In the genomic region with DNA sequence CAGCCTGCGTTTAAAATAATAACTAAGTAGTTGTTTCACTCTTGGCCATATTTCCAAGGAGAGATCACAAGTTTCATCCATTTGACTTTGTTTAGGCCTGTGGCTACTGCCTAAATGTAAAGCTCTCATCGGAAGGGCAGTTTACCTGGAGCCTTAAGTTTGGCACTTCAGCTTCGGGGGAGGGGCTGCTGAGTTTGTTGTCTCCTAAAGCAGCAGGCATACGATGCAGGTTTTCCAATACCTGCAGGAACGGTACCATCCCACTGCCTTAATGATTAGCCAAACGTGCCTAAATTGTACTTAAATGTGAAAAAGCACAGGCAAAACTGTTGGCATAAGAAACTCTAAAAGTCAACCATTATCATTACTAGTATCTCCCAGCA, we compare ENCODE assay signal across 20 cellular contexts.
"Had no signal": no experiment of that assay in that cellular context is flagged by ENCODE, and none has a peak within 500 bp of the region (broad histone marks: within the 10 kb centered on the region; RNA-seq: fewer than 3 reads in every experiment).

No MANE protein-coding gene starts in this region.

- H3K27ac ChIP-seq: brain microvascular endothelial cell, lower lobe of right lung, prostate gland, transverse colon had no signal

- H3K36me3 ChIP-seq: brain microvascular endothelial cell, lower lobe of right lung, prostate gland, transverse colon, vagina had no signal

- H3K36me3 Mint-ChIP-seq: activated naive CD4-positive, alpha-beta T cell treated with anti-CD3 and anti-CD28 coated beads, Interleukin-2, amount 50 U/mL, for 72 hours; stimulated activated effector memory CD8-positive, alpha-beta T cell treated with anti-CD3 and anti-CD28 coated beads, Interleukin-12 subunit alpha, Interleukin-12 subunit beta, amount 100 ng/mL, for 72 hours had no signal

- H3K4me3 ChIP-seq: lower lobe of right lung, prostate gland, transverse colon, vagina had no signal

- H3K27me3 Mint-ChIP-seq: activated CD4-positive, alpha-beta memory T cell treated with anti-CD3 and anti-CD28 coated beads, Interleukin-2, amount 10 ng/mL, durations not matched to agents 7 days and 5 days; naive thymus-derived CD4-positive, alpha-beta T cell; stimulated activated naive CD8-positive, alpha-beta T cell treated with anti-CD3 and anti-CD28 coated beads, Interleukin-15, amount 100 ng/mL, for 72 hours had no signal

- H3K9me3 ChIP-seq: lower lobe of right lung, prostate gland, transverse colon, vagina had no signal

- H3K27ac Mint-ChIP-seq: activated CD4-positive, alpha-beta memory T cell treated with anti-CD3 and anti-CD28 coated beads, Interleukin-2, amount 10 ng/mL, durations not matched to agents 7 days and 5 days had no signal

- H3K4me1 ChIP-seq: prostate gland had no signal

- H3K9me3 Mint-ChIP-seq: activated CD4-positive, alpha-beta memory T cell treated with anti-CD3 and anti-CD28 coated beads, Interleukin-2, amount 10 ng/mL, durations not matched to agents 7 days and 5 days; activated naive CD4-positive, alpha-beta T cell treated with anti-CD3 and anti-CD28 coated beads, Interleukin-2, amount 50 U/mL, for 72 hours; stimulated activated effector memory CD8-positive, alpha-beta T cell treated with anti-CD3 and anti-CD28 coated beads, Interleukin-12 subunit alpha, Interleukin-12 subunit beta, amount 100 ng/mL, for 72 hours; stimulated activated naive CD8-positive, alpha-beta T cell treated with anti-CD3 and anti-CD28 coated beads, Interleukin-15, amount 100 ng/mL, for 72 hours; T-helper 1 cell treated with Interleukin-12 subunit alpha and Interleukin-12 subunit beta and Interleukin-4 antibody, amounts not matched to agents 30 μg/mL and 1 μg/mL, for 36 hours had no signal

- H3K4me3 Mint-ChIP-seq: activated CD4-positive, alpha-beta memory T cell treated with anti-CD3 and anti-CD28 coated beads, Interleukin-2, amount 10 ng/mL, durations not matched to agents 7 days and 5 days; naive thymus-derived CD4-positive, alpha-beta T cell; stimulated activated effector memory CD8-positive, alpha-beta T cell treated with anti-CD3 and anti-CD28 coated beads, Interleukin-12 subunit alpha, Interleukin-12 subunit beta, amount 100 ng/mL, for 72 hours; T-helper 1 cell treated with Interleukin-12 subunit alpha and Interleukin-12 subunit beta and Interleukin-4 antibody, amounts not matched to agents 30 μg/mL and 1 μg/mL, for 36 hours had no signal

- ATAC-seq: activated naive CD4-positive, alpha-beta T cell treated with anti-CD3 and anti-CD28 coated beads, Interleukin-2, amount 50 U/mL, for 72 hours; left colon; lower lobe of right lung; naive thymus-derived CD4-positive, alpha-beta T cell; stimulated activated effector memory CD8-positive, alpha-beta T cell treated with anti-CD3 and anti-CD28 coated beads, Interleukin-12 subunit alpha, Interleukin-12 subunit beta, amount 100 ng/mL, for 72 hours had no signal

- DNase-seq: activated CD4-positive, alpha-beta memory T cell treated with anti-CD3 and anti-CD28 coated beads, Interleukin-2, amount 10 ng/mL, durations not matched to agents 7 days and 5 days; activated CD4-positive, alpha-beta T cell treated with anti-CD3 and anti-CD28 coated beads for 4 hours; activated CD4-positive, CD25-positive, alpha-beta regulatory T cell; aorta; brain microvascular endothelial cell; central memory CD4-positive, alpha-beta T cell; effector CD8-positive, alpha-beta T cell; erythroblast; foreskin fibroblast; left colon; lower lobe of right lung; naive thymus-derived CD4-positive, alpha-beta T cell; stimulated activated CD4-positive, alpha-beta T cell treated with anti-CD3 and anti-CD28 coated beads, Interleukin-2, amount 100 ng/mL, for 24 hours; stimulated activated naive CD8-positive, alpha-beta T cell treated with anti-CD3 and anti-CD28 coated beads, Interleukin-15, amount 100 ng/mL, for 72 hours; transverse colon had no signal

- H3K27me3 ChIP-seq: brain microvascular endothelial cell, transverse colon, vagina had no signal
